28 cellular contexts compared by ENCODE assay signal in genomic region chr2:233597522-233597921, GRCh38. TPM values are rescaled to one million over a fixed set of nuclear protein-coding genes. Genes with fewer than 3 reads are reported as not detected.
"Had no signal": no experiment of that assay in that cellular context is flagged by ENCODE, and none has a peak within 500 bp of the region (broad histone marks: within the 10 kb centered on the region; RNA-seq: fewer than 3 reads in every experiment).

No MANE protein-coding gene starts in this region.

- H3K4me3 Mint-ChIP-seq: activated CD4-positive, alpha-beta memory T cell treated with anti-CD3 and anti-CD28 coated beads, Interleukin-2, amount 10 ng/mL, durations not matched to agents 7 days and 5 days; activated naive CD4-positive, alpha-beta T cell treated with anti-CD3 and anti-CD28 coated beads, Interleukin-2, amount 10 ng/mL, durations not matched to agents 7 days and 5 days; activated T-cell treated with anti-CD3 and anti-CD28 coated beads, Interleukin-2, amount 50 U/mL, for 72 hours; effector memory CD8-positive, alpha-beta T cell; naive thymus-derived CD8-positive, alpha-beta T cell; type B pancreatic cell had no signal

- H3K36me3 Mint-ChIP-seq: activated naive CD4-positive, alpha-beta T cell treated with anti-CD3 and anti-CD28 coated beads, Interleukin-2, amount 10 ng/mL, durations not matched to agents 7 days and 5 days; type B pancreatic cell had no signal

- H3K9me3 ChIP-seq: colonic mucosa, heart left ventricle, left lung, spleen, thoracic aorta, vagina had no signal

- H3K27ac Mint-ChIP-seq: activated CD4-positive, alpha-beta memory T cell treated with anti-CD3 and anti-CD28 coated beads, Interleukin-2, amount 10 ng/mL, durations not matched to agents 7 days and 5 days; activated naive CD4-positive, alpha-beta T cell treated with anti-CD3 and anti-CD28 coated beads, Interleukin-2, amount 10 ng/mL, durations not matched to agents 7 days and 5 days; activated T-cell treated with anti-CD3 and anti-CD28 coated beads, Interleukin-2, amount 50 U/mL, for 72 hours; effector memory CD8-positive, alpha-beta T cell; naive thymus-derived CD8-positive, alpha-beta T cell; progenitor cell of endocrine pancreas; type B pancreatic cell had no signal

- H3K27me3 ChIP-seq: colonic mucosa, vagina had no signal

- FAIRE-seq: bronchial epithelial cell, endothelial cell of umbilical vein, kidney had no signal

- H3K4me3 ChIP-seq: colonic mucosa, dorsolateral prefrontal cortex, esophagus squamous epithelium, heart left ventricle, left lung, lung, spleen, thoracic aorta, vagina had no signal

- ATAC-seq: activated T-cell treated with anti-CD3 and anti-CD28 coated beads, Interleukin-2, amount 50 U/mL, for 72 hours; effector memory CD8-positive, alpha-beta T cell; heart left ventricle; left lung; naive thymus-derived CD8-positive, alpha-beta T cell had no signal

- H3K9me3 Mint-ChIP-seq: activated CD4-positive, alpha-beta memory T cell treated with anti-CD3 and anti-CD28 coated beads, Interleukin-2, amount 10 ng/mL, durations not matched to agents 7 days and 5 days; activated naive CD4-positive, alpha-beta T cell treated with anti-CD3 and anti-CD28 coated beads, Interleukin-2, amount 10 ng/mL, durations not matched to agents 7 days and 5 days; activated T-cell treated with anti-CD3 and anti-CD28 coated beads, Interleukin-2, amount 50 U/mL, for 72 hours; effector memory CD8-positive, alpha-beta T cell had no signal

- H3K4me1 Mint-ChIP-seq: activated CD4-positive, alpha-beta memory T cell treated with anti-CD3 and anti-CD28 coated beads, Interleukin-2, amount 10 ng/mL, durations not matched to agents 7 days and 5 days; activated naive CD4-positive, alpha-beta T cell treated with anti-CD3 and anti-CD28 coated beads, Interleukin-2, amount 10 ng/mL, durations not matched to agents 7 days and 5 days had no signal

- DNase-seq: activated CD4-positive, alpha-beta memory T cell treated with anti-CD3 and anti-CD28 coated beads, Interleukin-2, amount 10 ng/mL, durations not matched to agents 7 days and 5 days; activated CD4-positive, alpha-beta T cell treated with anti-CD3 and anti-CD28 coated beads for 4 hours; activated CD4-positive, CD25-positive, alpha-beta regulatory T cell; activated effector memory CD4-positive, alpha-beta T cell treated with Interleukin-2 at 50 U/mL for 16 hours; activated naive CD4-positive, alpha-beta T cell treated with anti-CD3 and anti-CD28 coated beads, Interleukin-2, amount 10 ng/mL, durations not matched to agents 7 days and 5 days; activated T-cell treated with anti-CD3 and anti-CD28 coated beads, Interleukin-2, amount 50 U/mL, for 72 hours; amygdala; colonic mucosa; dorsolateral prefrontal cortex; effector memory CD8-positive, alpha-beta T cell; esophagus squamous epithelium; heart left ventricle; kidney; left lung; naive thymus-derived CD8-positive, alpha-beta T cell; retina; spleen; stimulated activated CD4-positive, alpha-beta T cell treated with anti-CD3 and anti-CD28 coated beads, Interleukin-4, amount 100 ng/mL, for 24 hours; stimulated activated naive CD4-positive, alpha-beta T cell treated with Interleukin-2 at 50 U/mL for 16 hours; T1000 had no signal

- H3K4me1 ChIP-seq: colonic mucosa, heart left ventricle, left lung, spleen, vagina had no signal

- H3K27ac ChIP-seq: colonic mucosa, dorsolateral prefrontal cortex, heart left ventricle, left lung, spleen, thoracic aorta, vagina had no signal

- H3K36me3 ChIP-seq: colonic mucosa, esophagus squamous epithelium, heart left ventricle, left lung, spleen, thoracic aorta, vagina had no signal

RNA-seq across cellular contexts. Expression of gene UGT1A8, which starts 19.9 kb away (rescaled TPM):
- total RNA-seq: activated CD4-positive, alpha-beta memory T cell treated with anti-CD3 and anti-CD28 coated beads, Interleukin-2, amount 10 ng/mL, durations not matched to agents 7 days and 5 days; activated T-cell treated with anti-CD3 and anti-CD28 coated beads, Interleukin-2, amount 50 U/mL, for 72 hours; dorsolateral prefrontal cortex; endothelial cell of umbilical vein; heart left ventricle; kidney; left lung; naive thymus-derived CD8-positive, alpha-beta T cell; osteoblast; progenitor cell of endocrine pancreas; spleen; thoracic aorta; vagina had no signal
- polyA plus RNA-seq: endothelial cell of umbilical vein; heart left ventricle; lung; naive thymus-derived CD8-positive, alpha-beta T cell; spleen had no signal

RNA-seq across cellular contexts. Expression of gene UGT1A10, which starts 38.7 kb away (rescaled TPM):
- total RNA-seq: activated CD4-positive, alpha-beta memory T cell treated with anti-CD3 and anti-CD28 coated beads, Interleukin-2, amount 10 ng/mL, durations not matched to agents 7 days and 5 days; activated T-cell treated with anti-CD3 and anti-CD28 coated beads, Interleukin-2, amount 50 U/mL, for 72 hours; bronchial epithelial cell; dorsolateral prefrontal cortex; endothelial cell of umbilical vein; heart left ventricle; kidney; left lung; lung; naive thymus-derived CD8-positive, alpha-beta T cell; osteoblast; progenitor cell of endocrine pancreas; spleen; vagina had no signal
- polyA plus RNA-seq: endothelial cell of umbilical vein; heart left ventricle; naive thymus-derived CD8-positive, alpha-beta T cell had no signal
